1 cellular context compared by ENCODE assay signal in the genomic region with DNA sequence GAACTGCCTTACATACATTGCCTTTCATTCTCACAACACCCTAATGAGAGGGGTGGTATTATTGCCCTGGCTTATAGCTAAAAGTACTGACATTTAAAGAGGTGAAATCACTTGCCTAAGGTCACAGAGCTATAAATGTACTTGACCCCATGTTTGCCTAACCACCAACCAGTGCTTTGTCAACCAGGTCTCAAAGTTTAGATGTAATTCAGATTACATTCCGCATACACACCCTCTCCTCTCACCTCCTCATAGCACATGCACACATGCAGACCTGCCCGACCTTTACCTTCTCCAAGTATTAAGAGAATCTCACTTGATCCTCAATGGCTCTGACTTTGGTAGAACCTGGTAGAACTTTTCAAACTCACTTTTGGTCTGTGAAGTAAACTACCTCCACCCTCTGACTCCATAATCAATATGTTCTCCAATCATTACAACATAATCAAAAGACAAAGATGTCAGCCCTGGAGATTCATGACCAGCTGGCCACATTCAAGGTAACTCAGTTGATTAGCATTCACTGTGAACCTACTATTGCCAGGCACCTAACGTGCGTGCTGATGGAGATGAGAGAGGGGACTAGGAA.
TF ChIP-seq lines count a peak whose summit lies in the region.

No MANE protein-coding gene starts in this region.

TF ChIP-seq in HepG2, 621 proteins besides CTCF, POLR2A, EP300 and RAD21 (continued from another document):
- TF ChIP-seq, protein P1, sequence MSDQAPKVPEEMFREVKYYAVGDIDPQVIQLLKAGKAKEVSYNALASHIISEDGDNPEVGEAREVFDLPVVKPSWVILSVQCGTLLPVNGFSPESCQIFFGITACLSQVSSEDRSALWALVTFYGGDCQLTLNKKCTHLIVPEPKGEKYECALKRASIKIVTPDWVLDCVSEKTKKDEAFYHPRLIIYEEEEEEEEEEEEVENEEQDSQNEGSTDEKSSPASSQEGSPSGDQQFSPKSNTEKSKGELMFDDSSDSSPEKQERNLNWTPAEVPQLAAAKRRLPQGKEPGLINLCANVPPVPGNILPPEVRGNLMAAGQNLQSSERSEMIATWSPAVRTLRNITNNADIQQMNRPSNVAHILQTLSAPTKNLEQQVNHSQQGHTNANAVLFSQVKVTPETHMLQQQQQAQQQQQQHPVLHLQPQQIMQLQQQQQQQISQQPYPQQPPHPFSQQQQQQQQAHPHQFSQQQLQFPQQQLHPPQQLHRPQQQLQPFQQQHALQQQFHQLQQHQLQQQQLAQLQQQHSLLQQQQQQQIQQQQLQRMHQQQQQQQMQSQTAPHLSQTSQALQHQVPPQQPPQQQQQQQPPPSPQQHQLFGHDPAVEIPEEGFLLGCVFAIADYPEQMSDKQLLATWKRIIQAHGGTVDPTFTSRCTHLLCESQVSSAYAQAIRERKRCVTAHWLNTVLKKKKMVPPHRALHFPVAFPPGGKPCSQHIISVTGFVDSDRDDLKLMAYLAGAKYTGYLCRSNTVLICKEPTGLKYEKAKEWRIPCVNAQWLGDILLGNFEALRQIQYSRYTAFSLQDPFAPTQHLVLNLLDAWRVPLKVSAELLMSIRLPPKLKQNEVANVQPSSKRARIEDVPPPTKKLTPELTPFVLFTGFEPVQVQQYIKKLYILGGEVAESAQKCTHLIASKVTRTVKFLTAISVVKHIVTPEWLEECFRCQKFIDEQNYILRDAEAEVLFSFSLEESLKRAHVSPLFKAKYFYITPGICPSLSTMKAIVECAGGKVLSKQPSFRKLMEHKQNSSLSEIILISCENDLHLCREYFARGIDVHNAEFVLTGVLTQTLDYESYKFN (CRISPR knock-in tag; conservative IDR thresholded peaks at IDR 0.05): peak; percentile 57
- TF ChIP-seq NR2C2 (CRISPR knock-in tag; IDR thresholded peaks at IDR 0.05; ENCODE audit: borderline replicate concordance) (peak; percentile 61), GLI4 (CRISPR knock-in tag; IDR thresholded peaks at IDR 0.05; ENCODE audit: borderline replicate concordance) (no peak), SAP130 (CRISPR knock-in tag; IDR thresholded peaks at IDR 0.05; ENCODE audit: low read depth) (peak; percentile 44; the same call in 1 of the 2 replicates), RXRB (CRISPR knock-in tag; IDR thresholded peaks at IDR 0.05; ENCODE audit: borderline replicate concordance) (peak; percentile 43; the same call in 1 of the 2 replicates), NR2F6 (IDR thresholded peaks at IDR 0.05) (peak; percentile 91), NR2F6 (CRISPR knock-in tag; IDR thresholded peaks at IDR 0.05) (peak; percentile 85), MEIS2 (CRISPR knock-in tag; IDR thresholded peaks at IDR 0.05) (no peak), FOXA3 (CRISPR knock-in tag; IDR thresholded peaks at IDR 0.05) (peak; percentile 52), GATAD2A (CRISPR knock-in tag; IDR thresholded peaks at IDR 0.05) (peak; percentile 18; the same call in 1 of the 2 replicates), YY1 (IDR thresholded peaks at IDR 0.05; ENCODE audit: insufficient read depth, insufficient replicate concordance, low read depth, low read length) (no peak), FOSL2 (CRISPR knock-in tag; IDR thresholded peaks at IDR 0.05) (peak; percentile 14; the same call in 1 of the 2 replicates), ZNF773 (CRISPR knock-in tag; IDR thresholded peaks at IDR 0.05; ENCODE audit: borderline replicate concordance) (no peak)
- TF ChIP-seq, protein P2, sequence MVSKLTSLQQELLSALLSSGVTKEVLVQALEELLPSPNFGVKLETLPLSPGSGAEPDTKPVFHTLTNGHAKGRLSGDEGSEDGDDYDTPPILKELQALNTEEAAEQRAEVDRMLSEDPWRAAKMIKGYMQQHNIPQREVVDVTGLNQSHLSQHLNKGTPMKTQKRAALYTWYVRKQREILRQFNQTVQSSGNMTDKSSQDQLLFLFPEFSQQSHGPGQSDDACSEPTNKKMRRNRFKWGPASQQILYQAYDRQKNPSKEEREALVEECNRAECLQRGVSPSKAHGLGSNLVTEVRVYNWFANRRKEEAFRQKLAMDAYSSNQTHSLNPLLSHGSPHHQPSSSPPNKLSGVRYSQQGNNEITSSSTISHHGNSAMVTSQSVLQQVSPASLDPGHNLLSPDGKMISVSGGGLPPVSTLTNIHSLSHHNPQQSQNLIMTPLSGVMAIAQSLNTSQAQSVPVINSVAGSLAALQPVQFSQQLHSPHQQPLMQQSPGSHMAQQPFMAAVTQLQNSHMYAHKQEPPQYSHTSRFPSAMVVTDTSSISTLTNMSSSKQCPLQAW (CRISPR knock-in tag; IDR thresholded peaks at IDR 0.05): no peak
- TF ChIP-seq, protein P3, sequence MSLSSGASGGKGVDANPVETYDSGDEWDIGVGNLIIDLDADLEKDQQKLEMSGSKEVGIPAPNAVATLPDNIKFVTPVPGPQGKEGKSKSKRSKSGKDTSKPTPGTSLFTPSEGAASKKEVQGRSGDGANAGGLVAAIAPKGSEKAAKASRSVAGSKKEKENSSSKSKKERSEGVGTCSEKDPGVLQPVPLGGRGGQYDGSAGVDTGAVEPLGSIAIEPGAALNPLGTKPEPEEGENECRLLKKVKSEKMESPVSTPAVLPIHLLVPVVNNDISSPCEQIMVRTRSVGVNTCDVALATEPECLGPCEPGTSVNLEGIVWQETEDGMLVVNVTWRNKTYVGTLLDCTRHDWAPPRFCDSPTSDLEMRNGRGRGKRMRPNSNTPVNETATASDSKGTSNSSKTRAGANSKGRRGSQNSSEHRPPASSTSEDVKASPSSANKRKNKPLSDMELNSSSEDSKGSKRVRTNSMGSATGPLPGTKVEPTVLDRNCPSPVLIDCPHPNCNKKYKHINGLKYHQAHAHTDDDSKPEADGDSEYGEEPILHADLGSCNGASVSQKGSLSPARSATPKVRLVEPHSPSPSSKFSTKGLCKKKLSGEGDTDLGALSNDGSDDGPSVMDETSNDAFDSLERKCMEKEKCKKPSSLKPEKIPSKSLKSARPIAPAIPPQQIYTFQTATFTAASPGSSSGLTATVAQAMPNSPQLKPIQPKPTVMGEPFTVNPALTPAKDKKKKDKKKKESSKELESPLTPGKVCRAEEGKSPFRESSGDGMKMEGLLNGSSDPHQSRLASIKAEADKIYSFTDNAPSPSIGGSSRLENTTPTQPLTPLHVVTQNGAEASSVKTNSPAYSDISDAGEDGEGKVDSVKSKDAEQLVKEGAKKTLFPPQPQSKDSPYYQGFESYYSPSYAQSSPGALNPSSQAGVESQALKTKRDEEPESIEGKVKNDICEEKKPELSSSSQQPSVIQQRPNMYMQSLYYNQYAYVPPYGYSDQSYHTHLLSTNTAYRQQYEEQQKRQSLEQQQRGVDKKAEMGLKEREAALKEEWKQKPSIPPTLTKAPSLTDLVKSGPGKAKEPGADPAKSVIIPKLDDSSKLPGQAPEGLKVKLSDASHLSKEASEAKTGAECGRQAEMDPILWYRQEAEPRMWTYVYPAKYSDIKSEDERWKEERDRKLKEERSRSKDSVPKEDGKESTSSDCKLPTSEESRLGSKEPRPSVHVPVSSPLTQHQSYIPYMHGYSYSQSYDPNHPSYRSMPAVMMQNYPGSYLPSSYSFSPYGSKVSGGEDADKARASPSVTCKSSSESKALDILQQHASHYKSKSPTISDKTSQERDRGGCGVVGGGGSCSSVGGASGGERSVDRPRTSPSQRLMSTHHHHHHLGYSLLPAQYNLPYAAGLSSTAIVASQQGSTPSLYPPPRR (CRISPR knock-in tag; IDR thresholded peaks at IDR 0.05; ENCODE audit: borderline replicate concordance): peak; percentile 62; the same call in 1 of the 2 replicates
